22 cellular contexts compared by ENCODE assay signal in genomic region chr7:151075662-151075971, GRCh38.
"Had no signal": no experiment of that assay in that cellular context is flagged by ENCODE, and none has a peak within 500 bp of the region (broad histone marks: within the 10 kb centered on the region; RNA-seq: fewer than 3 reads in every experiment).

No MANE protein-coding gene starts in this region.

- H3K4me3 Mint-ChIP-seq: mesothelial cell of epicardium, nephron progenitor cell had no signal

- FAIRE-seq: bronchial epithelial cell, frontal cortex, urothelium cell line had no signal

- H3K9me3 Mint-ChIP-seq: mesothelial cell of epicardium, nephron progenitor cell had no signal

- H3K27ac Mint-ChIP-seq: nephron progenitor cell had no signal

- H3K4me3 ChIP-seq: ascending aorta, lung, prostate gland, right atrium auricular region, tibial artery had no signal

- H3K27me3 ChIP-seq: ascending aorta, right atrium auricular region, tibial artery had no signal

- H3K9me3 ChIP-seq: ascending aorta, prostate gland, right atrium auricular region, tibial artery had no signal

- DNase-seq: activated CD4-positive, alpha-beta T cell treated with anti-CD3 and anti-CD28 coated beads, Interleukin-2, amount 50 U/mL, for 4 hours; activated CD4-positive, CD25-positive, alpha-beta regulatory T cell treated with anti-CD3 and anti-CD28 coated beads, Interleukin-2, amount 50 U/mL, for 72 hours; activated gamma-delta T cell treated with Interleukin-2 at 50 U/mL for 16 hours; cerebellar nuclear complex; effector CD4-positive, alpha-beta T cell; hypothalamus; islet precursor cell; nephron progenitor cell; stimulated activated CD4-positive, alpha-beta T cell treated with anti-CD3 and anti-CD28 coated beads, Interleukin-12 subunit alpha, Interleukin-12 subunit beta, amount 100 ng/mL, for 4 hours; stimulated activated CD4-positive, alpha-beta T cell treated with anti-CD3 and anti-CD28 coated beads, Interleukin-1b, Interleukin-23, amount 100 ng/mL, for 48 hours; stimulated activated CD8-positive, alpha-beta memory T cell treated with anti-CD3 and anti-CD28 coated beads, Interleukin-4, amount 100 ng/mL, for 48 hours; stimulated activated naive CD8-positive, alpha-beta T cell treated with anti-CD3 and anti-CD28 coated beads, Interleukin-15, Interleukin-2, amounts not matched to agents 100 U/mL and 50 U/mL, for 24 hours; substantia nigra; tibial artery had no signal

- ATAC-seq: stimulated activated naive CD8-positive, alpha-beta T cell treated with anti-CD3 and anti-CD28 coated beads, Interleukin-15, Interleukin-2, amounts not matched to agents 100 U/mL and 50 U/mL, for 24 hours had no signal

- H3K27ac ChIP-seq: ascending aorta, prostate gland, right atrium auricular region, tibial artery had no signal
